ENCODE assay signal across 8 cellular contexts in genomic region chr15:75842722-75843617, GRCh38. TPM values are rescaled to one million over a fixed set of nuclear protein-coding genes. Genes with fewer than 3 reads are reported as not detected.
A peak's percentile ranks its signal among the peaks of the same experiment; 100 is the strongest.
DNase-seq lines count a peak whose midpoint lies in the region; ATAC-seq and TF ChIP-seq lines count a peak whose summit lies in the region.

UBE2Q2 (plus strand) TSS chr15:75843447; CDS start chr15:75843667, 220 bp downstream.

- peaks cover 12 to 19% of the 10 kb centered on the region in 2 donors for H3K4me1 ChIP-seq in duodenal mucosa (ENCODE audit: control insufficient read depth in 1 of 2, insufficient read depth in 2 of 2, low read length in 2 of 2)

- H3K27ac Mint-ChIP-seq in activated CD4-positive, alpha-beta memory T cell treated with anti-CD3 and anti-CD28 coated beads for 36 hours = peak within 1 kb of the TSS; percentile 86

- peaks cover 3% of the 10 kb centered on the region for H3K27me3 Mint-ChIP-seq in activated CD4-positive, alpha-beta memory T cell treated with anti-CD3 and anti-CD28 coated beads for 36 hours

- no peaks in the 10 kb centered on the region for H3K9me3 Mint-ChIP-seq in activated CD4-positive, alpha-beta memory T cell treated with anti-CD3 and anti-CD28 coated beads for 36 hours

- no peak for TF ChIP-seq POLR2A in lower leg skin (IDR thresholded peaks at IDR 0.05)

- H3K27me3 ChIP-seq in duodenal mucosa (ENCODE audit: control insufficient read depth in 1 of 2, insufficient read depth in 2 of 2, low read length in 2 of 2) = peaks cover 0 to 7% of the 10 kb centered on the region in 2 donors

- no peak for TF ChIP-seq CTCF in lower leg skin (IDR thresholded peaks at IDR 0.05)

- H3K4me3 ChIP-seq in duodenal mucosa (ENCODE audit: low read depth in 1 of 2, low read length in 2 of 2) (peak within 1 kb of the TSS; percentile 72 to 90), lower leg skin (ENCODE audit: low read depth, poor library complexity, severe bottlenecking) (peak within 1 kb of the TSS; percentile 77)

- whole genome bisulfite sequencing in lower leg skin, 2 donors = 2% methylated on average over 26 to 36 of the region's 101 CpGs

- intact Hi-C loops in activated CD4-positive, alpha-beta memory T cell treated with anti-CD3 and anti-CD28 coated beads for 36 hours (cut with micrococcal nuclease) = loop anchor here (1.0 to 10.0 kb wide), 2 partner anchors 60 to 212 kb away; partner anchors contain the start of genes FBXO22 and TMEM266
- intact Hi-C loops in lower leg skin (cut with DNase I; ENCODE audit: low total_unique reads) = no loop called here

- CTCF ChIA-PET in activated CD4-positive, alpha-beta memory T cell treated with anti-CD3 and anti-CD28 coated beads for 36 hours (lab: Charles Lee) = interaction anchor here (0.7 to 1.3 kb wide), 4 partner anchors 27 to 476 kb away, joined by 3 read pairs; no protein-coding TSS in a partner anchor

- H3K4me1 Mint-ChIP-seq in activated CD4-positive, alpha-beta memory T cell treated with anti-CD3 and anti-CD28 coated beads for 36 hours (ENCODE audit: low read depth) = peaks cover 35% of the 10 kb centered on the region

- DNase-seq in NCI-H2081 (lab: John Stamatoyannopoulos, UW) (peak; percentile 74 to 80), NCI-H2081 treated with DMSO at 0.1 percent for 48 hours (lab: John Stamatoyannopoulos, UW) (no peak), NCI-H526 (lab: John Stamatoyannopoulos, UW) (peak; percentile 72 to 86), lower leg skin (ENCODE audit: low spot score in 2 of 2) (peak; percentile 34 to 94)
- DNase-seq in activated CD4-positive, alpha-beta memory T cell treated with anti-CD3 and anti-CD28 coated beads for 36 hours = peak; percentile 80
- peak; percentile 35 to 57 (median 51) for DNase-seq in stimulated activated CD4-positive, alpha-beta T cell treated with anti-CD3 and anti-CD28 coated beads, TNF-alpha, amount 100 ng/mL, for 1 hour (ENCODE audit: low read depth in 3 of 3, low spot score in 1 of 3)

- POLR2A ChIA-PET in activated CD4-positive, alpha-beta memory T cell treated with anti-CD3 and anti-CD28 coated beads for 36 hours (lab: Charles Lee) = interaction anchor here (0.7 to 2.3 kb wide), 6 partner anchors 26 to 389 kb away, joined by 3 to 8 read pairs (median 4); partner anchors contain the start of genes FBXO22 and IMP3

- H3K9ac ChIP-seq in duodenal mucosa (ENCODE audit: low read depth in 1 of 2, low read length in 2 of 2) = peak within 1 kb of the TSS; percentile 70 to 84

- H3K36me3 Mint-ChIP-seq in activated CD4-positive, alpha-beta memory T cell treated with anti-CD3 and anti-CD28 coated beads for 36 hours = peaks cover 15% of the 10 kb centered on the region

- no peaks in the 10 kb centered on the region for H3K36me3 ChIP-seq in duodenal mucosa (ENCODE audit: control insufficient read depth in 1 of 2, insufficient read depth in 2 of 2, low read length in 2 of 2)

- peak; percentile 42 for ATAC-seq in HG03097 (IDR thresholded peaks at IDR 0.05; ENCODE audit: low FRiP score, unreplicated experiment)

- H3K9me3 ChIP-seq in duodenal mucosa (ENCODE audit: control insufficient read depth in 1 of 2, low read length in 2 of 2) = no peaks in the 10 kb centered on the region

- H3K27ac ChIP-seq in duodenal mucosa (ENCODE audit: low read depth, low read length) = peak within 1 kb of the TSS; percentile 71

- H3K4me3 Mint-ChIP-seq in activated CD4-positive, alpha-beta memory T cell treated with anti-CD3 and anti-CD28 coated beads for 36 hours = peak within 1 kb of the TSS; percentile 89

RNA-seq across cellular contexts. Expression of gene UBE2Q2, which starts in this region (rescaled TPM):
- 10 to 100 TPM; 19.7 to 19.8 TPM for total RNA-seq in activated CD4-positive, alpha-beta memory T cell treated with anti-CD3 and anti-CD28 coated beads for 36 hours
- 10 to 100 TPM; 17.2 to 18.3 (median 17.6) TPM for total RNA-seq in lower leg skin
